ENCODE assay signal across 9 cellular contexts in the genomic region with DNA sequence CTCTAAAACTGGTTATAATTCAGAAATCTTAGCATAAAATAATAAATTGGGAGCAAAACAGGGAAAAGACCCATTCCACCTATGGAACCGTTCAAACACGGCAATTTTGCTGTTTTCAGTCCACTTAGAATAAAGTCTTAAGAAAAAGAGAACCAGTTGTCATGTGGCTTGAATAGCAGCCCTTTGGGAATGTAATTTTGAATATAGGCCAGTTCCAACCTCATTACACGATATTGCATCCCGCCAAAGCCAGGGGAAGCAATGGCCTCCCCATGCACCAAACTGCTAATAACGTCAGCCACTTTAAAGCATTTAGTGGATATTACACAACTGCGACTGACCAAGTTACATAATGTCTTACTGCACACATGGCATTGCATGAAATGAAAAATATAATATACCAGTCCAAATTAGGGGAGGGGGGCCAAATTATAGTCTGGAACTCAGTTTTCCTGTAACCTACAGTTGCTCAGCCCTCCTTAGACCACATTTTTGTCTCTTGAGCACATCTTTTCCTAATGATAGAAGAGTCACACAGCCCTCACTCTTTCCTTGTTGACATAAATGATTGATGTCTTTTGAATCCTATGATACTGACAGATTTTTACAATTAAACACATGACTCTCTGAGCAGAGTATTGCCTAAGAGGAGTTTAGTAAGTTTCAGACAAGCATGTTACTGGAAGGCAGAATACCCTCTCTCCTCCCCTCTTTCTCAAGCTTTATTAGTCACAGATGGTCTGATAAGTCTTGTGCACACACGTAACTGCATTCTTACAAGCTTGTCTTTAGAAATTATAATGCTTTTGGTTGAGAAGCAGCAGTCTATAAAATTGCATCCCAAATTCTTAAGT. TPM values are rescaled to one million over a fixed set of nuclear protein-coding genes. Genes with fewer than 3 reads are reported as not detected.
A peak's percentile ranks its signal among the peaks of the same experiment; 100 is the strongest.
DNase-seq lines count a peak whose midpoint lies in the region; ATAC-seq and TF ChIP-seq lines count a peak whose summit lies in the region.
"Had no signal": no experiment of that assay in that cellular context is flagged by ENCODE, and none has a peak within 500 bp of the region (broad histone marks: within the 10 kb centered on the region; RNA-seq: fewer than 3 reads in every experiment).

No MANE protein-coding gene starts in this region.

- H3K9me3 Mint-ChIP-seq in CD14-positive monocyte = no peaks in the 10 kb centered on the region

- no peak for TF ChIP-seq POLR2A in right lobe of liver (IDR thresholded peaks at IDR 0.05)

- peak overlapping the region; percentile 81 to 96 (median 92) for H3K27ac ChIP-seq in right lobe of liver

- peak overlapping the region; percentile 86 to 97 (median 96) for H3K27ac Mint-ChIP-seq in CD14-positive monocyte
- H3K27ac Mint-ChIP-seq: memory B cell had no signal

- DNase-seq in CD14-positive monocyte (ENCODE audit: low spot score) = no peak
- DNase-seq in LHCN-M2 (ENCODE audit: low read depth) = peak; percentile 64
- DNase-seq in T47D (ENCODE audit: low read depth in 1 of 2, low spot score in 1 of 2) = peak; percentile 52 to 68
- no peak for DNase-seq in right lobe of liver
- DNase-seq in iPS-NIHi7 (ENCODE audit: extremely low spot score) = no peak

- WGBS in right lobe of liver (ENCODE audit: insufficient coverage, low coverage, low lambda C conversion rate, missing lambda C conversion rate) = 57% methylated on average over 7 of the region's 7 CpGs

- intact Hi-C loops in CD14-positive monocyte (cut with micrococcal nuclease) = loop anchor here (5.0 kb wide), 1 partner anchor 34 kb away; no protein-coding TSS in a partner anchor
- intact Hi-C loops in right lobe of liver (cut with DNase I) = no loop called here

- no peaks in the 10 kb centered on the region for H3K36me3 Mint-ChIP-seq in CD14-positive monocyte

- peaks cover 0 to 17% (median 4%) of the 10 kb centered on the region in 4 donors for H3K4me1 ChIP-seq in right lobe of liver

- no peaks in the 10 kb centered on the region for H3K9me3 ChIP-seq in right lobe of liver

- peaks cover 59% of the 10 kb centered on the region for H3K4me1 Mint-ChIP-seq in CD14-positive monocyte

- no peaks in the 10 kb centered on the region for H3K27me3 ChIP-seq in right lobe of liver

- H3K4me3 Mint-ChIP-seq in CD14-positive monocyte = peak overlapping the region; percentile 92 to 94

- H3K36me3 ChIP-seq in right lobe of liver = no peaks in the 10 kb centered on the region

- in situ Hi-C loops in T47D (cut with HindIII; ENCODE audit: low pct_unique_long_range_greater_than_20kb, low sequenced_read_pairs) = no loop called here

- ATAC-seq in right lobe of liver (peak in 2 of 4 donors; percentile 2 to 13), GM18907 (IDR thresholded peaks at IDR 0.05; ENCODE audit: unreplicated experiment) (no peak), HG03045 (IDR thresholded peaks at IDR 0.05; ENCODE audit: unreplicated experiment) (no peak), HG03439 (IDR thresholded peaks at IDR 0.05; ENCODE audit: unreplicated experiment) (no peak)

- peak overlapping the region in 2 of 3 donors; percentile 77 to 78 for H3K4me3 ChIP-seq in right lobe of liver

- TF ChIP-seq CTCF in CD14-positive monocyte (IDR thresholded peaks at IDR 0.05) (no peak), right lobe of liver (IDR thresholded peaks at IDR 0.05) (no peak)

- H3K27me3 Mint-ChIP-seq in CD14-positive monocyte (ENCODE audit: low read depth in 3 of 3) = no peaks in the 10 kb centered on the region

RNA-seq across cellular contexts. Expression of a gene that starts 1.0 kb away (rescaled TPM):
- polyA plus RNA-seq in CD14-positive monocyte = 1 to 10 TPM; 5.1 to 5.8 TPM
- total RNA-seq in LHCN-M2 (2014; rRNA removed) (1.1 and 1.5 TPM in 2 replicates), right lobe of liver (10 to 100 TPM; 13.3 to 29.9 (median 18.5) TPM)
- 1.1 TPM for polyA plus RNA-seq in LHCN-M2 (2012)

RNA-seq across cellular contexts. Expression of a gene that starts 31.9 kb away (rescaled TPM):
- polyA plus RNA-seq in CD14-positive monocyte = not detected
- not detected in 2 replicates for total RNA-seq in LHCN-M2 (2014; rRNA removed)
- polyA plus RNA-seq in LHCN-M2 (2012) = not detected
- total RNA-seq in right lobe of liver = not detected

Comparison
In these comparisons a context has a peak if more than half of its experiments do, and no peak if none do; other contexts are left out.
1. DNase-seq: peak in LHCN-M2 (single experiment) and T47D (2 of 2); none in CD14-positive monocyte (single experiment), right lobe of liver (0 of 3) and iPS-NIHi7 (single experiment).
2. intact Hi-C loops: an anchor here in CD14-positive monocyte (5.0 kb wide); none called in right lobe of liver.